Comparison of ENCODE assay signal across 8 cellular contexts in the genomic region with DNA sequence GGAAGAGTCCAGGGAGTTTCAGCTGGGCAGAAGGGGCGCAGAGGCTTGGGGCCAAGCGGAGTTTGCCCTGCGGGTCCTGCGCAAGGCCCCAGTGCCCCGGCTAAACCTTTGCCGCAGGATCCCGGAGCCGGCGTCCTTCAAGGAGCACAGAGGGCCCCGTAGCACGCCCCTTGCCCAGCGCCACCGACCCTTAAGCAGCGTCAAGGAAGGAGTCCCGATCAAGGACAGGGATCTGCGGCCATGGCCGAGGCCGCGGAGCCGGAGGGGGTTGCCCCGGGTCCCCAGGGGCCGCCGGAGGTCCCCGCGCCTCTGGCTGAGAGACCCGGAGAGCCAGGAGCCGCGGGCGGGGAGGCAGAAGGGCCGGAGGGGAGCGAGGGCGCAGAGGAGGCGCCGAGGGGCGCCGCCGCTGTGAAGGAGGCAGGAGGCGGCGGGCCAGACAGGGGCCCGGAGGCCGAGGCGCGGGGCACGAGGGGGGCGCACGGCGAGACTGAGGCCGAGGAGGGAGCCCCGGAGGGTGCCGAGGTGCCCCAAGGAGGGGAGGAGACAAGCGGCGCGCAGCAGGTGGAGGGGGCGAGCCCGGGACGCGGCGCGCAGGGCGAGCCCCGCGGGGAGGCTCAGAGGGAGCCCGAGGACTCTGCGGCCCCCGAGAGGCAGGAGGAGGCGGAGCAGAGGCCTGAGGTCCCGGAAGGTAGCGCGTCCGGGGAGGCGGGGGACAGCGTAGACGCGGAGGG. TPM values are rescaled to one million over a fixed set of nuclear protein-coding genes. Genes with fewer than 3 reads are reported as not detected.
A peak's percentile ranks its signal among the peaks of the same experiment; 100 is the strongest.
DNase-seq lines count a peak whose midpoint lies in the region; ATAC-seq and TF ChIP-seq lines count a peak whose summit lies in the region.

No MANE protein-coding gene starts in this region.

- H3K27me3 ChIP-seq in lung (ENCODE audit: control insufficient read depth, insufficient read depth): no peaks in the 10 kb centered on the region

- H3K9me3 ChIP-seq in lung (ENCODE audit: control insufficient read depth in 2 of 2, insufficient read depth in 1 of 2, low read length in 1 of 2): peaks cover 0 to 2% of the 10 kb centered on the region in 2 donors

- peaks cover 59% of the 10 kb centered on the region for H3K27me3 Mint-ChIP-seq in activated naive CD8-positive, alpha-beta T cell treated with anti-CD3 and anti-CD28 coated beads, Interleukin-2, amount 50 U/mL, for 24 hours

- no peaks in the 10 kb centered on the region for H3K36me3 ChIP-seq in lung (ENCODE audit: control insufficient read depth in 2 of 2, insufficient read depth in 2 of 2, low read length in 2 of 2)
- H3K36me3 ChIP-seq in urinary bladder (ENCODE audit: insufficient read depth): no peaks in the 10 kb centered on the region

- H3K4me1 ChIP-seq in lung (ENCODE audit: control insufficient read depth in 2 of 2, insufficient read depth in 2 of 2, low read length in 2 of 2) (peaks cover 0 to 13% of the 10 kb centered on the region in 2 donors), urinary bladder (ENCODE audit: insufficient read depth) (peaks cover 4% of the 10 kb centered on the region)

- peak overlapping the region; percentile 24 for H3K4me3 ChIP-seq in lung
- H3K4me3 ChIP-seq in urinary bladder (ENCODE audit: low read depth, low read length): peak overlapping the region; percentile 34

- 3 to 4% methylated on average over 69 to 74 of the region's 74 CpGs for WGBS in lung, 2 donors
- WGBS in urinary bladder: 2% methylated on average over 74 of the region's 74 CpGs

- H3K9me3 Mint-ChIP-seq in activated naive CD8-positive, alpha-beta T cell treated with anti-CD3 and anti-CD28 coated beads, Interleukin-2, amount 50 U/mL, for 24 hours: no peaks in the 10 kb centered on the region

- H3K27ac ChIP-seq in lung (ENCODE audit: low read depth in 1 of 2, low read length in 1 of 2) (peak overlapping the region in 1 of 2 donors; percentile 21), urinary bladder (ENCODE audit: low read depth) (peak overlapping the region; percentile 56)

- peaks cover 4% of the 10 kb centered on the region for H3K4me1 Mint-ChIP-seq in activated naive CD8-positive, alpha-beta T cell treated with anti-CD3 and anti-CD28 coated beads, Interleukin-2, amount 50 U/mL, for 24 hours

- no peak overlapping the region for H3K27ac Mint-ChIP-seq in activated naive CD8-positive, alpha-beta T cell treated with anti-CD3 and anti-CD28 coated beads, Interleukin-2, amount 50 U/mL, for 24 hours

- H3K36me3 Mint-ChIP-seq in activated naive CD8-positive, alpha-beta T cell treated with anti-CD3 and anti-CD28 coated beads, Interleukin-2, amount 50 U/mL, for 24 hours (ENCODE audit: low read depth): no peaks in the 10 kb centered on the region

- peak overlapping the region; percentile 49 for H3K4me3 Mint-ChIP-seq in activated naive CD8-positive, alpha-beta T cell treated with anti-CD3 and anti-CD28 coated beads, Interleukin-2, amount 50 U/mL, for 24 hours

- DNase-seq in EL: peak; percentile 20
- DNase-seq in activated naive CD8-positive, alpha-beta T cell treated with anti-CD3 and anti-CD28 coated beads, Interleukin-2, amount 50 U/mL, for 24 hours: peak; percentile 31
- no peak for DNase-seq in lung (ENCODE audit: low spot score)
- no peak for DNase-seq in NCI-H2081 treated with DMSO at 0.1 percent for 48 hours (lab: John Stamatoyannopoulos, UW)

- peak; percentile 69 for ATAC-seq in HG02642 (IDR thresholded peaks at IDR 0.05; ENCODE audit: poor library complexity, unreplicated experiment)
- peak; percentile 72 for ATAC-seq in activated naive CD8-positive, alpha-beta T cell treated with anti-CD3 and anti-CD28 coated beads, Interleukin-2, amount 50 U/mL, for 24 hours
- ATAC-seq in lung (ENCODE audit: insufficient read depth, low FRiP score): peak; percentile 44
- no peak for ATAC-seq in GM19395 (IDR thresholded peaks at IDR 0.05; ENCODE audit: unreplicated experiment)
- no peak for ATAC-seq in GM18873 (IDR thresholded peaks at IDR 0.05; ENCODE audit: low FRiP score, unreplicated experiment)

- no peak for TF ChIP-seq CTCF in lung (IDR thresholded peaks at IDR 0.05; ENCODE audit: control extremely low read depth, extremely low read depth)

RNA-seq across cellular contexts. Expression of a gene that starts 0.5 kb away (rescaled TPM):
- total RNA-seq in lung: 10 to 100 TPM; 35.4 to 63.9 TPM
- polyA plus RNA-seq in lung: 10 to 100 TPM; 15.1 to 25.9 TPM
- total RNA-seq in urinary bladder: 17.2 TPM
- 4.6 TPM for polyA plus RNA-seq in urinary bladder

RNA-seq across cellular contexts. Expression of a gene that starts 54.4 kb away (rescaled TPM):
- total RNA-seq in lung (10 to 100 TPM; 29.3 to 32.8 TPM), urinary bladder (27.4 TPM)
- polyA plus RNA-seq in lung (10 to 100 TPM; 12.2 to 30.3 TPM), urinary bladder (26.6 TPM)

Comparison
In these comparisons a context has a peak if more than half of its experiments do, and no peak if none do; other contexts are left out.
1. DNase-seq: peak in EL (single experiment) and activated naive CD8-positive, alpha-beta T cell treated with anti-CD3 and anti-CD28 coated beads, Interleukin-2, amount 50 U/mL, for 24 hours (single experiment); none in lung (single experiment) and NCI-H2081 treated with DMSO at 0.1 percent for 48 hours (single experiment).
2. ATAC-seq: peak in HG02642 (single experiment), activated naive CD8-positive, alpha-beta T cell treated with anti-CD3 and anti-CD28 coated beads, Interleukin-2, amount 50 U/mL, for 24 hours (single experiment) and lung (single experiment); none in GM19395 (single experiment) and GM18873 (single experiment).